8 cellular contexts compared by ENCODE assay signal in genomic region chr19:17305211-17305516, GRCh38. TPM values are rescaled to one million over a fixed set of nuclear protein-coding genes. Genes with fewer than 3 reads are reported as not detected.
DNase-seq lines count a peak whose midpoint lies in the region; ATAC-seq and TF ChIP-seq lines count a peak whose summit lies in the region.

No MANE protein-coding gene starts in this region.

- H3K4me1 ChIP-seq in SK-N-SH (ENCODE audit: control insufficient read depth in 1 of 2, insufficient read depth in 2 of 2, low read depth in 1 of 2, low read length in 1 of 2) = peaks cover 12 to 32% of the 10 kb centered on the region in 2 experiments; a peak in 3 of 4 replicates
- H3K4me1 ChIP-seq in stomach = peaks cover 30 to 79% (median 67%) of the 10 kb centered on the region in 4 donors

- TF ChIP-seq CTCF in SK-N-SH (IDR thresholded peaks at IDR 0.05) (no peak), stomach (IDR thresholded peaks at IDR 0.05) (no peak)

- H3K9ac ChIP-seq in SK-N-SH = no peak overlapping the region

- H3K4me2 ChIP-seq in SK-N-SH = peak overlapping the region; percentile 92

- H3K27ac ChIP-seq in SK-N-SH (ENCODE audit: low read depth in 2 of 2, low read length in 1 of 2) (peak overlapping the region; percentile 12 to 84; a peak in 3 of 4 replicates), stomach (peak overlapping the region; percentile 70 to 92 (median 90))

- no peak for DNase-seq in SK-N-SH
- DNase-seq in immature natural killer cell = no peak
- no peak for DNase-seq in stomach
- DNase-seq in NCI-H226 = no peak
- no peak for DNase-seq in UCSD-AML1 (lab: John Stamatoyannopoulos, UW; ENCODE audit: unreplicated experiment)
- no peak for DNase-seq in C1 segment of cervical spinal cord (lab: John Stamatoyannopoulos, UW)

- CTCF ChIA-PET in SK-N-SH (lab: Yijun Ruan, JAX) = interaction anchor here (0.7 to 2.1 kb wide), 11 partner anchors 12 to 253 kb away, joined by 3 to 20 read pairs (median 3); no protein-coding TSS in a partner anchor

- no peaks in the 10 kb centered on the region for H3K9me2 ChIP-seq in SK-N-SH

- H3K36me3 ChIP-seq in SK-N-SH (replicated peaks in 1 of 2; ENCODE audit: control insufficient read depth in 1 of 2, insufficient read depth in 2 of 2, low read length in 1 of 2) (no peaks in the 10 kb centered on the region), stomach (peaks cover 0 to 14% (median 9%) of the 10 kb centered on the region in 4 donors)

- no peaks in the 10 kb centered on the region for H3K27me3 Mint-ChIP-seq in activated T-helper 17 cell treated with anti-CD3 and anti-CD28 coated beads, Interleukin-2, amount 50 U/mL, for 72 hours
- peaks cover 6 to 11% (median 9%) of the 10 kb centered on the region in 3 donors for H3K27me3 Mint-ChIP-seq in immature natural killer cell (ENCODE audit: low read depth in 3 of 3)

- peaks cover 18% of the 10 kb centered on the region for H3F3A ChIP-seq in SK-N-SH (replicated peaks; ENCODE audit: insufficient read depth)

- ATAC-seq in SK-N-SH treated with all-trans-retinoic acid at 6 μM for 48 hours = no peak
- ATAC-seq in activated T-helper 17 cell treated with anti-CD3 and anti-CD28 coated beads, Interleukin-2, amount 50 U/mL, for 72 hours (replicated peaks) = no peak

- H3K27me3 ChIP-seq in SK-N-SH (ENCODE audit: insufficient read depth) (no peaks in the 10 kb centered on the region), stomach (no peaks in the 10 kb centered on the region)

- H3K9me3 ChIP-seq in SK-N-SH (no peaks in the 10 kb centered on the region), stomach (no peaks in the 10 kb centered on the region)

- H3K79me2 ChIP-seq in SK-N-SH (ENCODE audit: insufficient read depth) = peaks cover 29% of the 10 kb centered on the region

- no peak overlapping the region for H2AFZ ChIP-seq in SK-N-SH (ENCODE audit: low read depth)

- TF ChIP-seq RAD21 in SK-N-SH (IDR thresholded peaks at IDR 0.05; ENCODE audit: low read length) = no peak

- peak overlapping the region in 1 of 2 experiments; percentile 73; a peak in 1 of 4 replicates for H3K4me3 ChIP-seq in SK-N-SH (ENCODE audit: low read depth in 2 of 2, low read length in 1 of 2)
- H3K4me3 ChIP-seq in stomach = peak overlapping the region; percentile 65 to 85 (median 78)

- H3K9me3 Mint-ChIP-seq in activated T-helper 17 cell treated with anti-CD3 and anti-CD28 coated beads, Interleukin-2, amount 50 U/mL, for 72 hours = no peaks in the 10 kb centered on the region
- no peaks in the 10 kb centered on the region for H3K9me3 Mint-ChIP-seq in immature natural killer cell

- peaks cover 10% of the 10 kb centered on the region for H3K4me1 Mint-ChIP-seq in activated T-helper 17 cell treated with anti-CD3 and anti-CD28 coated beads, Interleukin-2, amount 50 U/mL, for 72 hours
- peaks cover 55% of the 10 kb centered on the region in 2 donors for H3K4me1 Mint-ChIP-seq in immature natural killer cell

- intact Hi-C loops in stomach (cut with DNase I; ENCODE audit: low total_unique reads) = no loop called here

- H4K20me1 ChIP-seq in SK-N-SH (ENCODE audit: insufficient read depth) = no peaks in the 10 kb centered on the region

- WGBS in SK-N-SH (ENCODE audit: low lambda C conversion rate) = 0% methylated on average over 1 of the region's 7 CpGs
- 0 to 40% (median 1%) methylated on average over 1 to 7 of the region's 7 CpGs for WGBS in stomach, 5 donors

- peak overlapping the region; percentile 85 for H3K27ac Mint-ChIP-seq in activated T-helper 17 cell treated with anti-CD3 and anti-CD28 coated beads, Interleukin-2, amount 50 U/mL, for 72 hours
- H3K27ac Mint-ChIP-seq in immature natural killer cell = peak overlapping the region; percentile 82 to 93 (median 90)

- peaks cover 7% of the 10 kb centered on the region for H3K36me3 Mint-ChIP-seq in activated T-helper 17 cell treated with anti-CD3 and anti-CD28 coated beads, Interleukin-2, amount 50 U/mL, for 72 hours (ENCODE audit: low read depth)
- H3K36me3 Mint-ChIP-seq in immature natural killer cell = no peaks in the 10 kb centered on the region

- POLR2A ChIA-PET in SK-N-SH (lab: Yijun Ruan, JAX) = interaction anchor here (0.8 to 1.6 kb wide), 4 partner anchors 12 to 90 kb away, joined by 3 to 7 read pairs (median 5); partner anchors contain the start of gene USE1

- H3K4me3 Mint-ChIP-seq in activated T-helper 17 cell treated with anti-CD3 and anti-CD28 coated beads, Interleukin-2, amount 50 U/mL, for 72 hours = peak overlapping the region; percentile 86
- H3K4me3 Mint-ChIP-seq in immature natural killer cell = peak overlapping the region; percentile 88 to 92 (median 88)

- no peak for TF ChIP-seq POLR2A in stomach (IDR thresholded peaks at IDR 0.05)

- TF ChIP-seq EP300 in SK-N-SH (IDR thresholded peaks at IDR 0.05; ENCODE audit: borderline replicate concordance in 1 of 2, low read depth in 1 of 2, low read length in 1 of 2) = no peak
- TF ChIP-seq EP300 in stomach (IDR thresholded peaks at IDR 0.05) = peak; percentile 36

TF ChIP-seq in SK-N-SH treated with all-trans-retinoic acid at 6 μM for 48 hours, 23 proteins besides CTCF, POLR2A, EP300 and RAD21 (continues in another document):
- TF ChIP-seq ZFP3 (CRISPR knock-in tag; IDR thresholded peaks at IDR 0.05) (no peak), ZNF565 (CRISPR knock-in tag; conservative IDR thresholded peaks at IDR 0.05; ENCODE audit: low read depth) (no peak), SNAI2 (CRISPR knock-in tag; IDR thresholded peaks at IDR 0.05) (no peak), RARB (CRISPR knock-in tag; IDR thresholded peaks at IDR 0.05) (no peak), PATZ1 (CRISPR knock-in tag; IDR thresholded peaks at IDR 0.05; ENCODE audit: borderline replicate concordance) (no peak), ZFP30 (CRISPR knock-in tag; IDR thresholded peaks at IDR 0.05) (no peak), BACH2 (CRISPR knock-in tag; IDR thresholded peaks at IDR 0.05; ENCODE audit: borderline replicate concordance) (no peak), ZC3H10 (CRISPR knock-in tag; IDR thresholded peaks at IDR 0.05) (no peak), PPARA (CRISPR knock-in tag; IDR thresholded peaks at IDR 0.05; ENCODE audit: borderline replicate concordance) (no peak)

RNA-seq across cellular contexts. Expression of gene MRPL34, which starts 0.5 kb away (rescaled TPM):
- polyA plus RNA-seq in SK-N-SH (2012; rRNA removed) (61.4 and 72.9 TPM in 2 replicates), immature natural killer cell (100 to 1,000 TPM; 189 to 270 (median 197) TPM), stomach (100 to 1,000 TPM; 161 to 200 (median 192) TPM)
- 70.2 and 72.1 TPM in 2 replicates for polyA plus RNA-seq in SK-N-SH (2012; cell fraction: cytosol; rRNA removed)
- polyA plus RNA-seq in SK-N-SH (2012; cell fraction: nucleus; rRNA removed) = 40.9 and 93.7 TPM in 2 replicates
- 10 to 100 TPM; 56.2 to 95.9 TPM for total RNA-seq in activated T-helper 17 cell treated with anti-CD3 and anti-CD28 coated beads, Interleukin-2, amount 50 U/mL, for 72 hours
- 100 to 1,000 TPM in 3 of 5 donors, 10 to 100 TPM in 1, 1 to 10 TPM in 1; 6.6 to 167 (median 142) TPM for total RNA-seq in stomach

RNA-seq across cellular contexts. Expression of gene ABHD8, which starts 1.9 kb away (rescaled TPM):
- 10.6 and 11.1 TPM in 2 replicates for polyA plus RNA-seq in SK-N-SH (2012; rRNA removed)
- polyA plus RNA-seq in SK-N-SH (2012; cell fraction: cytosol; rRNA removed) = 4.6 and 9.1 TPM in 2 replicates
- polyA plus RNA-seq in SK-N-SH (2012; cell fraction: nucleus; rRNA removed) = 6.7 and 21.3 TPM in 2 replicates
- total RNA-seq in activated T-helper 17 cell treated with anti-CD3 and anti-CD28 coated beads, Interleukin-2, amount 50 U/mL, for 72 hours = 1 to 10 TPM; 8.0 to 8.5 TPM
- 10 to 100 TPM in 1 of 3 donors, 1 to 10 TPM in 2; 7.5 to 10.3 (median 8.3) TPM for polyA plus RNA-seq in immature natural killer cell
- 10 to 100 TPM in 3 of 5 donors, 1 to 10 TPM in 2; 4.9 to 28.1 (median 15.2) TPM for total RNA-seq in stomach
- 10 to 100 TPM in 1 of 3 donors, 1 to 10 TPM in 2; 8.0 to 12.0 (median 9.8) TPM for polyA plus RNA-seq in stomach

RNA-seq across cellular contexts. Expression of gene DDA1, which starts 4.2 kb away (rescaled TPM):
- 112 and 135 TPM in 2 replicates for polyA plus RNA-seq in SK-N-SH (2012; rRNA removed)
- 110 and 115 TPM in 2 replicates for polyA plus RNA-seq in SK-N-SH (2012; cell fraction: cytosol; rRNA removed)
- polyA plus RNA-seq in SK-N-SH (2012; cell fraction: nucleus; rRNA removed) = 90.9 and 103 TPM in 2 replicates
- 10 to 100 TPM; 27.8 to 45.8 TPM for total RNA-seq in activated T-helper 17 cell treated with anti-CD3 and anti-CD28 coated beads, Interleukin-2, amount 50 U/mL, for 72 hours
- polyA plus RNA-seq in immature natural killer cell = 10 to 100 TPM; 30.0 to 48.6 (median 40.6) TPM
- 10 to 100 TPM in 4 of 5 donors, 1 to 10 TPM in 1; 2.2 to 56.0 (median 21.4) TPM for total RNA-seq in stomach
- 10 to 100 TPM; 30.8 to 63.7 (median 48.1) TPM for polyA plus RNA-seq in stomach

RNA-seq across cellular contexts. Expression of gene ANKLE1, which starts 23.5 kb away (rescaled TPM):
- polyA plus RNA-seq in SK-N-SH (2012; rRNA removed) = 2.2 and 2.6 TPM in 2 replicates
- polyA plus RNA-seq in SK-N-SH (2012; cell fraction: cytosol; rRNA removed) = 0.88 and 1.9 TPM in 2 replicates
- 9.7 and 16.9 TPM in 2 replicates for polyA plus RNA-seq in SK-N-SH (2012; cell fraction: nucleus; rRNA removed)
- 10 to 100 TPM in 1 of 2 donors, 1 to 10 TPM in 1; 4.4 to 11.6 TPM for total RNA-seq in activated T-helper 17 cell treated with anti-CD3 and anti-CD28 coated beads, Interleukin-2, amount 50 U/mL, for 72 hours
- not detected for polyA plus RNA-seq in immature natural killer cell
- under 1 TPM in 1 of 5 donors, not detected in 4; 0.18 TPM for total RNA-seq in stomach
- polyA plus RNA-seq in stomach = under 1 TPM in 1 of 3 donors, not detected in 2; 0.63 TPM

RNA-seq across cellular contexts. Expression of gene ANO8, which starts 29.5 kb away (rescaled TPM):
- polyA plus RNA-seq in SK-N-SH (2012; rRNA removed) (5.0 and 7.8 TPM in 2 replicates), immature natural killer cell (under 1 TPM; 0.06 to 0.40 (median 0.12) TPM), stomach (1 to 10 TPM; 1.1 to 5.1 (median 3.6) TPM)
- polyA plus RNA-seq in SK-N-SH (2012; cell fraction: cytosol; rRNA removed) = 2.6 and 4.2 TPM in 2 replicates
- polyA plus RNA-seq in SK-N-SH (2012; cell fraction: nucleus; rRNA removed) = 21.4 and 31.6 TPM in 2 replicates
- total RNA-seq in activated T-helper 17 cell treated with anti-CD3 and anti-CD28 coated beads, Interleukin-2, amount 50 U/mL, for 72 hours = 1 to 10 TPM; 3.6 to 3.9 TPM
- 10 to 100 TPM in 4 of 5 donors, 1 to 10 TPM in 1; 2.9 to 37.9 (median 23.0) TPM for total RNA-seq in stomach
